1 cellular context compared by ENCODE assay signal in the genomic region with DNA sequence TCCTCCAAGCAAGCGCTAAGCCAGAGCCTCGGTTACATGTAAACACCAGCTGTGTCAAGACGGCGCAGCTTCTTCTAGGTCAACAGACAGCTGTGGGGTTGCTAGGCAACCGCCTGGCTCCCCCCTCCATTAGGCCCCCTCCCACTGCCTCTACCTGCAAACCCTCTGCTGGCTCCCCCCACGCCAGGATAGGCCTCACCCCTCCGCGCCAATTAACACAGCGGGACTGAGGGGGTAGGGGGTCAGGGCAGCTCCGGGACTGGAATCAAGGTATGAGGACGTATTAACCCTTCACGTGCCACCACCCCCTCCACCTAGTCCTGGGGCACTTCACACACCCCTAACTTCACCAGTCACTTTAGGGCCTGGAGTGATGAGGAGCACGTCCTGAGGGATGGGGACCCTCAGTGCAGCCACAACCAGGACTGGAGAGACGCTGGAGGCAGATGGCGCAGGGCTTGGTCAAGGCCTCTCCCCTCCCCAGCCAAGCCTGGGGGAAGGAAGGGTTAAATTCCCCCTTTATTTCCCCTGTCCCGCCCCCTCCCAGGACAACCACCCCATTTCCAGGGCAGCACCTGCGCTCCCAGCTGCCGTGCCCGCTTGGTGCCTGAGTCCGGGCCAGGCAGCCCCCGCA.
TF ChIP-seq lines count a peak whose summit lies in the region.

No MANE protein-coding gene starts in this region.

TF ChIP-seq in K562, 482 proteins besides CTCF, POLR2A, EP300 and RAD21 (continued from another document and continues in another):
- TF ChIP-seq STAT6 (CRISPR knock-in tag; IDR thresholded peaks at IDR 0.05), result no peak
- TF ChIP-seq SMC3 (conservative IDR thresholded peaks at IDR 0.05; ENCODE audit: insufficient read depth, low read depth, low read length), result 0 out of 2 replicates have a peak, but pooled peaks have one; percentile 13
- TF ChIP-seq ZKSCAN8 (CRISPR knock-in tag; IDR thresholded peaks at IDR 0.05), result no peak
- TF ChIP-seq RBM22 (IDR thresholded peaks at IDR 0.05; ENCODE audit: low read depth, low read length, poor library complexity, severe bottlenecking), result no peak
- peak; percentile 36; the same call in 1 of the 2 replicates for TF ChIP-seq CBFA2T3 (IDR thresholded peaks at IDR 0.05)
- TF ChIP-seq ETV1 (tag; conservative IDR thresholded peaks at IDR 0.05; ENCODE audit: low read depth), result no peak
- no peak for TF ChIP-seq ZNF253 (CRISPR knock-in tag; conservative IDR thresholded peaks at IDR 0.05)
- TF ChIP-seq ARID1B (IDR thresholded peaks at IDR 0.05), result no peak
- TF ChIP-seq, protein P1, sequence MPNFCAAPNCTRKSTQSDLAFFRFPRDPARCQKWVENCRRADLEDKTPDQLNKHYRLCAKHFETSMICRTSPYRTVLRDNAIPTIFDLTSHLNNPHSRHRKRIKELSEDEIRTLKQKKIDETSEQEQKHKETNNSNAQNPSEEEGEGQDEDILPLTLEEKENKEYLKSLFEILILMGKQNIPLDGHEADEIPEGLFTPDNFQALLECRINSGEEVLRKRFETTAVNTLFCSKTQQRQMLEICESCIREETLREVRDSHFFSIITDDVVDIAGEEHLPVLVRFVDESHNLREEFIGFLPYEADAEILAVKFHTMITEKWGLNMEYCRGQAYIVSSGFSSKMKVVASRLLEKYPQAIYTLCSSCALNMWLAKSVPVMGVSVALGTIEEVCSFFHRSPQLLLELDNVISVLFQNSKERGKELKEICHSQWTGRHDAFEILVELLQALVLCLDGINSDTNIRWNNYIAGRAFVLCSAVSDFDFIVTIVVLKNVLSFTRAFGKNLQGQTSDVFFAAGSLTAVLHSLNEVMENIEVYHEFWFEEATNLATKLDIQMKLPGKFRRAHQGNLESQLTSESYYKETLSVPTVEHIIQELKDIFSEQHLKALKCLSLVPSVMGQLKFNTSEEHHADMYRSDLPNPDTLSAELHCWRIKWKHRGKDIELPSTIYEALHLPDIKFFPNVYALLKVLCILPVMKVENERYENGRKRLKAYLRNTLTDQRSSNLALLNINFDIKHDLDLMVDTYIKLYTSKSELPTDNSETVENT (CRISPR knock-in tag; IDR thresholded peaks at IDR 0.05), result no peak
- TF ChIP-seq ZNF239 (CRISPR knock-in tag; IDR thresholded peaks at IDR 0.05), result no peak
- TF ChIP-seq RB1 (IDR thresholded peaks at IDR 0.05; ENCODE audit: low read depth), result 0 out of 2 replicates have a peak, but pooled peaks have one; percentile 17
- TF ChIP-seq, protein P2, sequence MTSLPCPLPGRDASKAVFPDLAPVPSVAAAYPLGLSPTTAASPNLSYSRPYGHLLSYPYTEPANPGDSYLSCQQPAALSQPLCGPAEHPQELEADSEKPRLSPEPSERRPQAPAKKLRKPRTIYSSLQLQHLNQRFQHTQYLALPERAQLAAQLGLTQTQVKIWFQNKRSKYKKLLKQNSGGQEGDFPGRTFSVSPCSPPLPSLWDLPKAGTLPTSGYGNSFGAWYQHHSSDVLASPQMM (CRISPR knock-in tag; IDR thresholded peaks at IDR 0.05), result no peak
- TF ChIP-seq TAF15 (IDR thresholded peaks at IDR 0.05; ENCODE audit: low read depth, low read length), result no peak
- no peak for TF ChIP-seq PTRF (tag; IDR thresholded peaks at IDR 0.05)
- no peak for TF ChIP-seq MYC (IDR thresholded peaks at IDR 0.05; ENCODE audit: low read depth, low read length)
- peak; percentile 70; the same call in 1 of the 2 replicates for TF ChIP-seq MYC (CRISPR knock-in tag; IDR thresholded peaks at IDR 0.05; ENCODE audit: borderline replicate concordance, low read depth)
- no peak for TF ChIP-seq CBX1 (IDR thresholded peaks at IDR 0.05; ENCODE audit: low read depth)
- no peak for TF ChIP-seq CBX3 (IDR thresholded peaks at IDR 0.05; ENCODE audit: borderline replicate concordance in 1 of 2, low read length in 2 of 2)
- no peak for TF ChIP-seq ZKSCAN3 (CRISPR knock-in tag; IDR thresholded peaks at IDR 0.05)
- TF ChIP-seq ZNF436 (CRISPR knock-in tag; IDR thresholded peaks at IDR 0.05), result no peak
- TF ChIP-seq HNRNPK (IDR thresholded peaks at IDR 0.05; ENCODE audit: low read depth, low read length, poor library complexity, severe bottlenecking), result no peak
- no peak for TF ChIP-seq ZNF444 (CRISPR knock-in tag; IDR thresholded peaks at IDR 0.05)
- TF ChIP-seq, protein P3, sequence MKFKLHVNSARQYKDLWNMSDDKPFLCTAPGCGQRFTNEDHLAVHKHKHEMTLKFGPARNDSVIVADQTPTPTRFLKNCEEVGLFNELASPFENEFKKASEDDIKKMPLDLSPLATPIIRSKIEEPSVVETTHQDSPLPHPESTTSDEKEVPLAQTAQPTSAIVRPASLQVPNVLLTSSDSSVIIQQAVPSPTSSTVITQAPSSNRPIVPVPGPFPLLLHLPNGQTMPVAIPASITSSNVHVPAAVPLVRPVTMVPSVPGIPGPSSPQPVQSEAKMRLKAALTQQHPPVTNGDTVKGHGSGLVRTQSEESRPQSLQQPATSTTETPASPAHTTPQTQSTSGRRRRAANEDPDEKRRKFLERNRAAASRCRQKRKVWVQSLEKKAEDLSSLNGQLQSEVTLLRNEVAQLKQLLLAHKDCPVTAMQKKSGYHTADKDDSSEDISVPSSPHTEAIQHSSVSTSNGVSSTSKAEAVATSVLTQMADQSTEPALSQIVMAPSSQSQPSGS (CRISPR knock-in tag; IDR thresholded peaks at IDR 0.05), result no peak
- TF ChIP-seq NCOR1 (IDR thresholded peaks at IDR 0.05), result no peak; the same call in 1 of the 2 replicates
- no peak for TF ChIP-seq ARID3B (CRISPR knock-in tag; IDR thresholded peaks at IDR 0.05; ENCODE audit: borderline replicate concordance)
- TF ChIP-seq CREM (IDR thresholded peaks at IDR 0.05; ENCODE audit: low read depth), result peak; percentile 67
- TF ChIP-seq XRCC4 (IDR thresholded peaks at IDR 0.05; ENCODE audit: extremely low read depth, insufficient read depth, insufficient read length), result no peak
- TF ChIP-seq HNRNPLL (IDR thresholded peaks at IDR 0.05; ENCODE audit: low read depth, low read length, poor library complexity, severe bottlenecking), result no peak
- TF ChIP-seq, protein P4, sequence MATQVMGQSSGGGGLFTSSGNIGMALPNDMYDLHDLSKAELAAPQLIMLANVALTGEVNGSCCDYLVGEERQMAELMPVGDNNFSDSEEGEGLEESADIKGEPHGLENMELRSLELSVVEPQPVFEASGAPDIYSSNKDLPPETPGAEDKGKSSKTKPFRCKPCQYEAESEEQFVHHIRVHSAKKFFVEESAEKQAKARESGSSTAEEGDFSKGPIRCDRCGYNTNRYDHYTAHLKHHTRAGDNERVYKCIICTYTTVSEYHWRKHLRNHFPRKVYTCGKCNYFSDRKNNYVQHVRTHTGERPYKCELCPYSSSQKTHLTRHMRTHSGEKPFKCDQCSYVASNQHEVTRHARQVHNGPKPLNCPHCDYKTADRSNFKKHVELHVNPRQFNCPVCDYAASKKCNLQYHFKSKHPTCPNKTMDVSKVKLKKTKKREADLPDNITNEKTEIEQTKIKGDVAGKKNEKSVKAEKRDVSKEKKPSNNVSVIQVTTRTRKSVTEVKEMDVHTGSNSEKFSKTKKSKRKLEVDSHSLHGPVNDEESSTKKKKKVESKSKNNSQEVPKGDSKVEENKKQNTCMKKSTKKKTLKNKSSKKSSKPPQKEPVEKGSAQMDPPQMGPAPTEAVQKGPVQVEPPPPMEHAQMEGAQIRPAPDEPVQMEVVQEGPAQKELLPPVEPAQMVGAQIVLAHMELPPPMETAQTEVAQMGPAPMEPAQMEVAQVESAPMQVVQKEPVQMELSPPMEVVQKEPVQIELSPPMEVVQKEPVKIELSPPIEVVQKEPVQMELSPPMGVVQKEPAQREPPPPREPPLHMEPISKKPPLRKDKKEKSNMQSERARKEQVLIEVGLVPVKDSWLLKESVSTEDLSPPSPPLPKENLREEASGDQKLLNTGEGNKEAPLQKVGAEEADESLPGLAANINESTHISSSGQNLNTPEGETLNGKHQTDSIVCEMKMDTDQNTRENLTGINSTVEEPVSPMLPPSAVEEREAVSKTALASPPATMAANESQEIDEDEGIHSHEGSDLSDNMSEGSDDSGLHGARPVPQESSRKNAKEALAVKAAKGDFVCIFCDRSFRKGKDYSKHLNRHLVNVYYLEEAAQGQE (CRISPR knock-in tag; IDR thresholded peaks at IDR 0.05; ENCODE audit: low read depth), result 0 out of 2 replicates have a peak, but pooled peaks have one; percentile 2
- TF ChIP-seq ZNF507 (tag; conservative IDR thresholded peaks at IDR 0.05), result no peak
- TF ChIP-seq KAT8 (IDR thresholded peaks at IDR 0.05; ENCODE audit: low read depth), result no peak
- no peak for TF ChIP-seq TSHZ1 (CRISPR knock-in tag; IDR thresholded peaks at IDR 0.05)
- 0 out of 2 replicates have a peak, but pooled peaks have one; percentile 15 for TF ChIP-seq ZNF592 (IDR thresholded peaks at IDR 0.05)
- no peak for TF ChIP-seq GTF2E2 (tag; IDR thresholded peaks at IDR 0.05)
- no peak for TF ChIP-seq MXD1 (CRISPR knock-in tag; IDR thresholded peaks at IDR 0.05; ENCODE audit: borderline replicate concordance, poor library complexity, severe bottlenecking)
